ENCODE assay signal across 1 cellular context in the genomic region with DNA sequence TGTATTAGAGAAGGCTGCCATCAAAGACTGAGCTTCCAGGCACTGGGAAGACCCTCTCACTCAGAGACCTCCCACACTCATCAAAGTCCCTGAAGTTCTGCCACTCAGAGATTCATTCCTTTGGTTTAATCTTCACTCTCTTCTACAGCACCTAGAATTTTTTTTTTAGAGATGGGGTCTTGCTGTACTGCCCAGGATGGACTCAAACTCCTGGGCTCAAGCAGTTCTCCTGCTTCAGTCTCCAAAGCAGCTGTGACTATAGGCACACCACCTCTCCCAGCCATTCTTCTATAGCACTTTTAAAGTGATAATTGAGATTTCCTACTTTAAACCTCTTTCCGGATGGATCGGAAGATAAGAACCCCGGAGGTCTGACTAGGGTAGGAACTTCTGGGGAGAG.
TF ChIP-seq lines count a peak whose summit lies in the region.

No MANE protein-coding gene starts in this region.

TF ChIP-seq in HepG2, 621 proteins besides CTCF, POLR2A, EP300 and RAD21:
- TF ChIP-seq ZNF121 (CRISPR knock-in tag; IDR thresholded peaks at IDR 0.05) (peak; percentile 78), SMAD9 (CRISPR knock-in tag; IDR thresholded peaks at IDR 0.05) (no peak)
